In genomic region chr5:14257995-14258403, GRCh38 we compare ENCODE assay signal across 8 cellular contexts.
DNase-seq lines count a peak whose midpoint lies in the region; ATAC-seq and TF ChIP-seq lines count a peak whose summit lies in the region.

No MANE protein-coding gene starts in this region.

- H3K9me3 ChIP-seq in PC-3 (ENCODE audit: low read length) (peaks cover 15% of the 10 kb centered on the region; the same call in 1 of the 2 replicates), WERI-Rb-1 (ENCODE audit: severe bottlenecking) (no peaks in the 10 kb centered on the region)

- no peak for TF ChIP-seq CTCF in PC-3 (conservative IDR thresholded peaks at IDR 0.05; ENCODE audit: low read depth, low read length)
- TF ChIP-seq CTCF in WERI-Rb-1 (IDR thresholded peaks at IDR 0.05; ENCODE audit: low read depth, low read length) = no peak

- no peak overlapping the region for H2AFZ ChIP-seq in PC-3 (ENCODE audit: low read length)

- ATAC-seq in GM19397 (IDR thresholded peaks at IDR 0.05; ENCODE audit: unreplicated experiment) = peak; percentile 57
- peak; percentile 74 for ATAC-seq in HG03045 (IDR thresholded peaks at IDR 0.05; ENCODE audit: unreplicated experiment)
- ATAC-seq in PC-3 = peak; percentile 25; the same call in 1 of the 2 replicates

- DNase-seq in DMS79 treated with DMSO at 0.1 percent for 48 hours (lab: John Stamatoyannopoulos, UW) (peak; percentile 27), PC-3 (no peak), NCI-H2171 treated with DMSO at 0.1 percent for 48 hours (lab: John Stamatoyannopoulos, UW) (no peak), HPDE6-E6E7 (ENCODE audit: extremely low spot score) (no peak), WERI-Rb-1 (no peak), AG08396 (ENCODE audit: low spot score) (no peak)

- peak overlapping the region; percentile 47; the same call in 1 of the 2 replicates for H3K4me2 ChIP-seq in PC-3 (ENCODE audit: low read length)

- POLR2A ChIA-PET in PC-3 (lab: Charles Lee; ENCODE audit: unreplicated experiment) = no interaction called here

- intact Hi-C loops in PC-3 (cut with micrococcal nuclease) = loop anchor here (5.0 kb wide), 1 partner anchor 41 kb away; no protein-coding TSS in a partner anchor

- H3K9me2 ChIP-seq in PC-3 (replicated peaks; ENCODE audit: low read length) = no peaks in the 10 kb centered on the region

- H3K9ac ChIP-seq in PC-3 (ENCODE audit: low read length) = no peak overlapping the region; the same call in 1 of the 2 replicates

- peaks cover 55% of the 10 kb centered on the region for H3K4me1 ChIP-seq in PC-3 (ENCODE audit: insufficient read depth, low read length)

- CTCF ChIA-PET in PC-3 (lab: Charles Lee) = interaction anchor here (1.0 kb wide), 1 partner anchor 12 kb away, joined by 5 read pairs; no protein-coding TSS in a partner anchor

- no TSS peak for BruUV-seq in PC-3 (replicated peaks; lab: Mats Ljungman, UMichigan)

- H4K20me1 ChIP-seq in PC-3 (ENCODE audit: low read length) = no peaks in the 10 kb centered on the region

- H3K36me3 ChIP-seq in PC-3 (ENCODE audit: low read depth, low read length) (peaks cover 28% of the 10 kb centered on the region), WERI-Rb-1 (no peaks in the 10 kb centered on the region)

- H3K27ac ChIP-seq in PC-3 (ENCODE audit: low read length) (peak overlapping the region; percentile 68), WERI-Rb-1 (no peak overlapping the region)

- H3K4me3 ChIP-seq in PC-3 (ENCODE audit: low read length) (no peak overlapping the region), WERI-Rb-1 (ENCODE audit: low read depth, low read length) (no peak overlapping the region)

- H3K79me2 ChIP-seq in PC-3 (ENCODE audit: low read length) = peaks cover 100% of the 10 kb centered on the region

- H3F3A ChIP-seq in PC-3 (ENCODE audit: low read length, unreplicated experiment) = no peaks in the 10 kb centered on the region

- H3K27me3 ChIP-seq in PC-3 (ENCODE audit: low read length) (no peaks in the 10 kb centered on the region), WERI-Rb-1 (ENCODE audit: insufficient read depth, low read depth, severe bottlenecking) (no peaks in the 10 kb centered on the region)
